In the genomic region with DNA sequence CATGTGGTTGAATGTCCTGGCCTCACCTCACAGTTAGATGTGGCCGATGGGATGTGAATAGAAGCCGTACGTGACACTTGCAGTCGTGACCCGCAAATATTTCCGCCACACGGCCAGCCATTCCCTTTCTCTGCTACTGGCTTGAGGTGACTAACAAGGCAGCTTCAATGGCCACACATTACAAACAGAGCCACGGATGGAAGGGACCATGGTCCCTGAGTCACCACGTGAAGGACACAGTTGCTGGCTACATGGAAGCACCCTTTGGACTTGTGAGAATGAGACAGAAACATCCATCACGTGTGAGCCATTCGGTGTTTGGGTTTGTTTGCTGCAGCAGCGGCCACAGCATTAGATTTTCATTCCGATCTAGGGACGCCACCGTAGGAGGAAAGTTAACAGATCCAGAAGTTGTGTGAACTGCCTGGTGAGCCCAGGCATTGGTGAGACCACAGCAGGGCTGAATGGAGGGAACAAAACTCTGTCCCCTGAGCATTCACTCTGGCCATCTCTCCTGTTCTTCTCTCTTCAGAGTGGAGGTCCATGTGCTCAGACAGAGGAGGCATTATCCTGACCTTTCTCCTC, we compare ENCODE assay signal across 1 cellular context.
TF ChIP-seq lines count a peak whose summit lies in the region.

No MANE protein-coding gene starts in this region.

TF ChIP-seq in HepG2, 621 proteins besides CTCF, POLR2A, EP300 and RAD21 (continued from another document and continues in another):
- TF ChIP-seq, protein P1, sequence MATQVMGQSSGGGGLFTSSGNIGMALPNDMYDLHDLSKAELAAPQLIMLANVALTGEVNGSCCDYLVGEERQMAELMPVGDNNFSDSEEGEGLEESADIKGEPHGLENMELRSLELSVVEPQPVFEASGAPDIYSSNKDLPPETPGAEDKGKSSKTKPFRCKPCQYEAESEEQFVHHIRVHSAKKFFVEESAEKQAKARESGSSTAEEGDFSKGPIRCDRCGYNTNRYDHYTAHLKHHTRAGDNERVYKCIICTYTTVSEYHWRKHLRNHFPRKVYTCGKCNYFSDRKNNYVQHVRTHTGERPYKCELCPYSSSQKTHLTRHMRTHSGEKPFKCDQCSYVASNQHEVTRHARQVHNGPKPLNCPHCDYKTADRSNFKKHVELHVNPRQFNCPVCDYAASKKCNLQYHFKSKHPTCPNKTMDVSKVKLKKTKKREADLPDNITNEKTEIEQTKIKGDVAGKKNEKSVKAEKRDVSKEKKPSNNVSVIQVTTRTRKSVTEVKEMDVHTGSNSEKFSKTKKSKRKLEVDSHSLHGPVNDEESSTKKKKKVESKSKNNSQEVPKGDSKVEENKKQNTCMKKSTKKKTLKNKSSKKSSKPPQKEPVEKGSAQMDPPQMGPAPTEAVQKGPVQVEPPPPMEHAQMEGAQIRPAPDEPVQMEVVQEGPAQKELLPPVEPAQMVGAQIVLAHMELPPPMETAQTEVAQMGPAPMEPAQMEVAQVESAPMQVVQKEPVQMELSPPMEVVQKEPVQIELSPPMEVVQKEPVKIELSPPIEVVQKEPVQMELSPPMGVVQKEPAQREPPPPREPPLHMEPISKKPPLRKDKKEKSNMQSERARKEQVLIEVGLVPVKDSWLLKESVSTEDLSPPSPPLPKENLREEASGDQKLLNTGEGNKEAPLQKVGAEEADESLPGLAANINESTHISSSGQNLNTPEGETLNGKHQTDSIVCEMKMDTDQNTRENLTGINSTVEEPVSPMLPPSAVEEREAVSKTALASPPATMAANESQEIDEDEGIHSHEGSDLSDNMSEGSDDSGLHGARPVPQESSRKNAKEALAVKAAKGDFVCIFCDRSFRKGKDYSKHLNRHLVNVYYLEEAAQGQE (IDR thresholded peaks at IDR 0.05; ENCODE audit: borderline replicate concordance in 1 of 2, low read depth in 1 of 2, low read length in 2 of 2), result no peak
- TF ChIP-seq ZNF564 (CRISPR knock-in tag; IDR thresholded peaks at IDR 0.05) (no peak), NFE2L1 (CRISPR knock-in tag; IDR thresholded peaks at IDR 0.05; ENCODE audit: borderline replicate concordance) (no peak), RFX1 (IDR thresholded peaks at IDR 0.05) (no peak), ZMAT3 (CRISPR knock-in tag; conservative IDR thresholded peaks at IDR 0.05) (peak; percentile 48; the same call in 1 of the 2 replicates), IKZF4 (CRISPR knock-in tag; IDR thresholded peaks at IDR 0.05; ENCODE audit: borderline replicate concordance, low read depth, not compliant biosample characterization) (no peak), ZNF543 (CRISPR knock-in tag; IDR thresholded peaks at IDR 0.05) (no peak), ZNF629 (CRISPR knock-in tag; conservative IDR thresholded peaks at IDR 0.05) (peak; percentile 29; the same call in 1 of the 2 replicates), ZNF234 (CRISPR knock-in tag; conservative IDR thresholded peaks at IDR 0.05) (no peak), ZNF382 (CRISPR knock-in tag; IDR thresholded peaks at IDR 0.05; ENCODE audit: borderline replicate concordance) (no peak), REL (CRISPR knock-in tag; conservative IDR thresholded peaks at IDR 0.05) (no peak), GATAD2A (CRISPR knock-in tag; IDR thresholded peaks at IDR 0.05) (peak; percentile 75), ZNF274 (CRISPR knock-in tag; IDR thresholded peaks at IDR 0.05) (0 out of 2 replicates have a peak, but pooled peaks have one; percentile 38), SRSF9 (IDR thresholded peaks at IDR 0.05; ENCODE audit: borderline replicate concordance, insufficient read depth, low read depth, low read length, poor library complexity, severe bottlenecking) (no peak), ZNF576 (CRISPR knock-in tag; IDR thresholded peaks at IDR 0.05) (no peak), FOXM1 (CRISPR knock-in tag; IDR thresholded peaks at IDR 0.05) (no peak), MTA3 (CRISPR knock-in tag; IDR thresholded peaks at IDR 0.05) (no peak), ZFP36L2 (CRISPR knock-in tag; IDR thresholded peaks at IDR 0.05) (no peak), ZNF549 (CRISPR knock-in tag; IDR thresholded peaks at IDR 0.05) (no peak), ZNF7 (CRISPR knock-in tag; IDR thresholded peaks at IDR 0.05) (no peak), SOX6 (IDR thresholded peaks at IDR 0.05) (no peak), SOX6 (CRISPR knock-in tag; IDR thresholded peaks at IDR 0.05) (peak; percentile 74), ZNF205 (CRISPR knock-in tag; IDR thresholded peaks at IDR 0.05) (no peak), KLF15 (CRISPR knock-in tag; IDR thresholded peaks at IDR 0.05; ENCODE audit: borderline replicate concordance) (no peak), JARID2 (CRISPR knock-in tag; IDR thresholded peaks at IDR 0.05; ENCODE audit: insufficient replicate concordance) (no peak), MIER3 (CRISPR knock-in tag; IDR thresholded peaks at IDR 0.05; ENCODE audit: borderline replicate concordance) (0 out of 2 replicates have a peak, but pooled peaks have one; percentile 57), ZNF281 (CRISPR knock-in tag; IDR thresholded peaks at IDR 0.05; ENCODE audit: borderline replicate concordance) (no peak; the same call in 1 of the 2 replicates)
- TF ChIP-seq, protein P2, sequence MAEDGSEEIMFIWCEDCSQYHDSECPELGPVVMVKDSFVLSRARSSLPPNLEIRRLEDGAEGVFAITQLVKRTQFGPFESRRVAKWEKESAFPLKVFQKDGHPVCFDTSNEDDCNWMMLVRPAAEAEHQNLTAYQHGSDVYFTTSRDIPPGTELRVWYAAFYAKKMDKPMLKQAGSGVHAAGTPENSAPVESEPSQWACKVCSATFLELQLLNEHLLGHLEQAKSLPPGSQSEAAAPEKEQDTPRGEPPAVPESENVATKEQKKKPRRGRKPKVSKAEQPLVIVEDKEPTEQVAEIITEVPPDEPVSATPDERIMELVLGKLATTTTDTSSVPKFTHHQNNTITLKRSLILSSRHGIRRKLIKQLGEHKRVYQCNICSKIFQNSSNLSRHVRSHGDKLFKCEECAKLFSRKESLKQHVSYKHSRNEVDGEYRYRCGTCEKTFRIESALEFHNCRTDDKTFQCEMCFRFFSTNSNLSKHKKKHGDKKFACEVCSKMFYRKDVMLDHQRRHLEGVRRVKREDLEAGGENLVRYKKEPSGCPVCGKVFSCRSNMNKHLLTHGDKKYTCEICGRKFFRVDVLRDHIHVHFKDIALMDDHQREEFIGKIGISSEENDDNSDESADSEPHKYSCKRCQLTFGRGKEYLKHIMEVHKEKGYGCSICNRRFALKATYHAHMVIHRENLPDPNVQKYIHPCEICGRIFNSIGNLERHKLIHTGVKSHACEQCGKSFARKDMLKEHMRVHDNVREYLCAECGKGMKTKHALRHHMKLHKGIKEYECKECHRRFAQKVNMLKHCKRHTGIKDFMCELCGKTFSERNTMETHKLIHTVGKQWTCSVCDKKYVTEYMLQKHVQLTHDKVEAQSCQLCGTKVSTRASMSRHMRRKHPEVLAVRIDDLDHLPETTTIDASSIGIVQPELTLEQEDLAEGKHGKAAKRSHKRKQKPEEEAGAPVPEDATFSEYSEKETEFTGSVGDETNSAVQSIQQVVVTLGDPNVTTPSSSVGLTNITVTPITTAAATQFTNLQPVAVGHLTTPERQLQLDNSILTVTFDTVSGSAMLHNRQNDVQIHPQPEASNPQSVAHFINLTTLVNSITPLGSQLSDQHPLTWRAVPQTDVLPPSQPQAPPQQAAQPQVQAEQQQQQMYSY (CRISPR knock-in tag; IDR thresholded peaks at IDR 0.05), result no peak
- TF ChIP-seq, protein P3, sequence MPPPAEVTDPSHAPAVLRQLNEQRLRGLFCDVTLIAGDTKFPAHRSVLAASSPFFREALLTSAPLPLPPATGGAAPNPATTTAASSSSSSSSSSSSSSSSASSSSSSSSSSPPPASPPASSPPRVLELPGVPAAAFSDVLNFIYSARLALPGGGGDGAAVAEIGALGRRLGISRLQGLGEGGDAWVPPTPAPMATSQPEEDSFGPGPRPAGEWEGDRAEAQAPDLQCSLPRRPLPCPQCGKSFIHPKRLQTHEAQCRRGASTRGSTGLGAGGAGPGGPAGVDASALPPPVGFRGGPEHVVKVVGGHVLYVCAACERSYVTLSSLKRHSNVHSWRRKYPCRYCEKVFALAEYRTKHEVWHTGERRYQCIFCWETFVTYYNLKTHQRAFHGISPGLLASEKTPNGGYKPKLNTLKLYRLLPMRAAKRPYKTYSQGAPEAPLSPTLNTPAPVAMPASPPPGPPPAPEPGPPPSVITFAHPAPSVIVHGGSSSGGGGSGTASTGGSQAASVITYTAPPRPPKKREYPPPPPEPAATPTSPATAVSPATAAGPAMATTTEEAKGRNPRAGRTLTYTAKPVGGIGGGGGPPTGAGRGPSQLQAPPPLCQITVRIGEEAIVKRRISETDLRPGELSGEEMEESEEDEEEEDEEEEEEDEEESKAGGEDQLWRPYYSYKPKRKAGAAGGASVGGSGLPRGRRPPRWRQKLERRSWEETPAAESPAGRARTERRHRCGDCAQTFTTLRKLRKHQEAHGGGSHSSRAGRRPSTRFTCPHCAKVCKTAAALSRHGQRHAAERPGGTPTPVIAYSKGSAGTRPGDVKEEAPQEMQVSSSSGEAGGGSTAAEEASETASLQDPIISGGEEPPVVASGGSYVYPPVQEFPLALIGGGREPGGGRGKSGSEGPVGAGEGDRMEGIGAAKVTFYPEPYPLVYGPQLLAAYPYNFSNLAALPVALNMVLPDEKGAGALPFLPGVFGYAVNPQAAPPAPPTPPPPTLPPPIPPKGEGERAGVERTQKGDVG (CRISPR knock-in tag; IDR thresholded peaks at IDR 0.05; ENCODE audit: borderline replicate concordance), result peak; percentile 66; the same call in 1 of the 2 replicates
- TF ChIP-seq, protein P4, sequence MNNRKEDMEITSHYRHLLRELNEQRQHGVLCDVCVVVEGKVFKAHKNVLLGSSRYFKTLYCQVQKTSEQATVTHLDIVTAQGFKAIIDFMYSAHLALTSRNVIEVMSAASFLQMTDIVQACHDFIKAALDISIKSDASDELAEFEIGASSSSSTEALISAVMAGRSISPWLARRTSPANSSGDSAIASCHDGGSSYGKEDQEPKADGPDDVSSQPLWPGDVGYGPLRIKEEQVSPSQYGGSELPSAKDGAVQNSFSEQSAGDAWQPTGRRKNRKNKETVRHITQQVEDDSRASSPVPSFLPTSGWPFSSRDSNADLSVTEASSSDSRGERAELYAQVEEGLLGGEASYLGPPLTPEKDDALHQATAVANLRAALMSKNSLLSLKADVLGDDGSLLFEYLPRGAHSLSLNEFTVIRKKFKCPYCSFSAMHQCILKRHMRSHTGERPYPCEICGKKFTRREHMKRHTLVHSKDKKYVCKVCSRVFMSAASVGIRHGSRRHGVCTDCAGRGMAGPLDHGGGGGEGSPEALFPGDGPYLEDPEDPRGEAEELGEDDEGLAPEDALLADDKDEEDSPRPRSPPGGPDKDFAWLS (CRISPR knock-in tag; IDR thresholded peaks at IDR 0.05; ENCODE audit: borderline replicate concordance), result no peak
- TF ChIP-seq, protein P5, sequence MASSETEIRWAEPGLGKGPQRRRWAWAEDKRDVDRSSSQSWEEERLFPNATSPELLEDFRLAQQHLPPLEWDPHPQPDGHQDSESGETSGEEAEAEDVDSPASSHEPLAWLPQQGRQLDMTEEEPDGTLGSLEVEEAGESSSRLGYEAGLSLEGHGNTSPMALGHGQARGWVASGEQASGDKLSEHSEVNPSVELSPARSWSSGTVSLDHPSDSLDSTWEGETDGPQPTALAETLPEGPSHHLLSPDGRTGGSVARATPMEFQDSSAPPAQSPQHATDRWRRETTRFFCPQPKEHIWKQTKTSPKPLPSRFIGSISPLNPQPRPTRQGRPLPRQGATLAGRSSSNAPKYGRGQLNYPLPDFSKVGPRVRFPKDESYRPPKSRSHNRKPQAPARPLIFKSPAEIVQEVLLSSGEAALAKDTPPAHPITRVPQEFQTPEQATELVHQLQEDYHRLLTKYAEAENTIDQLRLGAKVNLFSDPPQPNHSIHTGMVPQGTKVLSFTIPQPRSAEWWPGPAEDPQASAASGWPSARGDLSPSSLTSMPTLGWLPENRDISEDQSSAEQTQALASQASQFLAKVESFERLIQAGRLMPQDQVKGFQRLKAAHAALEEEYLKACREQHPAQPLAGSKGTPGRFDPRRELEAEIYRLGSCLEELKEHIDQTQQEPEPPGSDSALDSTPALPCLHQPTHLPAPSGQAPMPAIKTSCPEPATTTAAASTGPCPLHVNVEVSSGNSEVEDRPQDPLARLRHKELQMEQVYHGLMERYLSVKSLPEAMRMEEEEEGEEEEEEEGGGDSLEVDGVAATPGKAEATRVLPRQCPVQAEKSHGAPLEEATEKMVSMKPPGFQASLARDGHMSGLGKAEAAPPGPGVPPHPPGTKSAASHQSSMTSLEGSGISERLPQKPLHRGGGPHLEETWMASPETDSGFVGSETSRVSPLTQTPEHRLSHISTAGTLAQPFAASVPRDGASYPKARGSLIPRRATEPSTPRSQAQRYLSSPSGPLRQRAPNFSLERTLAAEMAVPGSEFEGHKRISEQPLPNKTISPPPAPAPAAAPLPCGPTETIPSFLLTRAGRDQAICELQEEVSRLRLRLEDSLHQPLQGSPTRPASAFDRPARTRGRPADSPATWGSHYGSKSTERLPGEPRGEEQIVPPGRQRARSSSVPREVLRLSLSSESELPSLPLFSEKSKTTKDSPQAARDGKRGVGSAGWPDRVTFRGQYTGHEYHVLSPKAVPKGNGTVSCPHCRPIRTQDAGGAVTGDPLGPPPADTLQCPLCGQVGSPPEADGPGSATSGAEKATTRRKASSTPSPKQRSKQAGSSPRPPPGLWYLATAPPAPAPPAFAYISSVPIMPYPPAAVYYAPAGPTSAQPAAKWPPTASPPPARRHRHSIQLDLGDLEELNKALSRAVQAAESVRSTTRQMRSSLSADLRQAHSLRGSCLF (CRISPR knock-in tag; IDR thresholded peaks at IDR 0.05; ENCODE audit: borderline replicate concordance), result no peak
